Comparison of ENCODE assay signal across 8 cellular contexts in genomic region chr12:68331869-68332725, GRCh38. TPM values are rescaled to one million over a fixed set of nuclear protein-coding genes. Genes with fewer than 3 reads are reported as not detected.
A peak's percentile ranks its signal among the peaks of the same experiment; 100 is the strongest.
DNase-seq lines count a peak whose midpoint lies in the region; ATAC-seq, FAIRE-seq and TF ChIP-seq lines count a peak whose summit lies in the region.

A gene with protein sequence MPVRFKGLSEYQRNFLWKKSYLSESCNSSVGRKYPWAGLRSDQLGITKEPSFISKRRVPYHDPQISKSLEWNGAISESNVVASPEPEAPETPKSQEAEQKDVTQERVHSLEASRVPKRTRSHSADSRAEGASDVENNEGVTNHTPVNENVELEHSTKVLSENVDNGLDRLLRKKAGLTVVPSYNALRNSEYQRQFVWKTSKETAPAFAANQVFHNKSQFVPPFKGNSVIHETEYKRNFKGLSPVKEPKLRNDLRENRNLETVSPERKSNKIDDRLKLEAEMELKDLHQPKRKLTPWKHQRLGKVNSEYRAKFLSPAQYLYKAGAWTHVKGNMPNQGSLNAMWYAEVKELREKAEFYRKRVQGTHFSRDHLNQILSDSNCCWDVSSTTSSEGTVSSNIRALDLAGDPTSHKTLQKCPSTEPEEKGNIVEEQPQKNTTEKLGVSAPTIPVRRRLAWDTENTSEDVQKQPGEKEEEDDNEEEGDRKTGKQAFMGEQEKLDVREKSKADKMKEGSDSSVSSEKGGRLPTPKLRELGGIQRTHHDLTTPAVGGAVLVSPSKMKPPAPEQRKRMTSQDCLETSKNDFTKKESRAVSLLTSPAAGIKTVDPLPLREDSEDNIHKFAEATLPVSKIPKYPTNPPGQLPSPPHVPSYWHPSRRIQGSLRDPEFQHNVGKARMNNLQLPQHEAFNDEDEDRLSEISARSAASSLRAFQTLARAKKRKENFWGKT (minus strand): TSS chr12:68332362. CDS start chr12:68332245, 117 bp downstream.

- H3K27ac ChIP-seq in AG04450 (ENCODE audit: low read depth, low read length) = no peak within 1 kb of the TSS

- POLR2A ChIA-PET in AG04450 (lab: Yijun Ruan, JAX) = interaction anchor here (1.0 kb wide), 1 partner anchor 15 kb away, joined by 5 read pairs; no protein-coding TSS in a partner anchor

- CTCF ChIA-PET in AG04450 (lab: Charles Lee) = interaction anchor here (0.6 to 2.6 kb wide), 5 partner anchors 8 to 475 kb away, joined by 3 to 10 read pairs (median 3); partner anchors contain the start of gene MDM2

- H3K27ac Mint-ChIP-seq in central memory CD8-positive, alpha-beta T cell (ENCODE audit: low read depth) = peak within 1 kb of the TSS; percentile 71

- peaks cover 37% of the 10 kb centered on the region for H3K4me1 Mint-ChIP-seq in central memory CD8-positive, alpha-beta T cell

- H3K36me3 Mint-ChIP-seq in central memory CD8-positive, alpha-beta T cell (ENCODE audit: insufficient read depth) = peaks cover 7% of the 10 kb centered on the region

- no peaks in the 10 kb centered on the region for H3K27me3 Mint-ChIP-seq in central memory CD8-positive, alpha-beta T cell

- H3K9me3 Mint-ChIP-seq in central memory CD8-positive, alpha-beta T cell = no peaks in the 10 kb centered on the region

- no peaks in the 10 kb centered on the region; the same call in 1 of the 2 replicates for H3K9me3 ChIP-seq in AG04450 (ENCODE audit: control insufficient read depth, insufficient read depth, low read length)

- no peak for TF ChIP-seq CTCF in AG04450 (IDR thresholded peaks at IDR 0.05; ENCODE audit: low read depth, low read length)

- H3K27me3 ChIP-seq in AG04450 (ENCODE audit: control insufficient read depth, insufficient read depth, low read length) = no peaks in the 10 kb centered on the region

- ATAC-seq in GM19023 (IDR thresholded peaks at IDR 0.05; ENCODE audit: unreplicated experiment) (peak; percentile 98), HG03280 (IDR thresholded peaks at IDR 0.05; ENCODE audit: unreplicated experiment) (peak; percentile 99)
- peak; percentile 97 for ATAC-seq in central memory CD8-positive, alpha-beta T cell (replicated peaks; ENCODE audit: extremely low read depth, poor library complexity, severe bottlenecking)

- peak within 1 kb of the TSS; percentile 87 for H3K4me3 Mint-ChIP-seq in central memory CD8-positive, alpha-beta T cell

- peak; percentile 30 for FAIRE-seq in islet of Langerhans (lab: Jason Lieb, UNC)

- peak; percentile 95 for DNase-seq in AG04450 (ENCODE audit: low read depth, low spot score)
- peak; percentile 96 for DNase-seq in NCI-H345 treated with DMSO at 0.1 percent for 48 hours (lab: John Stamatoyannopoulos, UW; ENCODE audit: unreplicated experiment)
- DNase-seq in activated CD4-positive, CD25-positive, alpha-beta regulatory T cell (lab: John Stamatoyannopoulos, UW) = peak; percentile 85 to 90 (median 87)
- peak; percentile 81 to 93 for DNase-seq in central memory CD8-positive, alpha-beta T cell (ENCODE audit: low spot score in 2 of 2)
- DNase-seq in stimulated activated CD4-positive, alpha-beta T cell treated with anti-CD3 and anti-CD28 coated beads, Interleukin-12 subunit alpha, Interleukin-12 subunit beta, amount 100 ng/mL, for 4 hours = peak; percentile 96

- H3K4me3 ChIP-seq in AG04450 (ENCODE audit: low read depth, low read length) = peak within 1 kb of the TSS; percentile 83

RNA-seq across cellular contexts. Expression of the gene that starts here (rescaled TPM):
- polyA plus RNA-seq in AG04450 (2011; rRNA removed) = 8.1 and 13.5 TPM in 2 replicates
- 5.0 and 5.5 TPM in 2 replicates for polyA minus RNA-seq in AG04450 (2011; rRNA and poly(A)+ RNA removed)
